Comparison of ENCODE assay signal across 8 cellular contexts in the genomic region with DNA sequence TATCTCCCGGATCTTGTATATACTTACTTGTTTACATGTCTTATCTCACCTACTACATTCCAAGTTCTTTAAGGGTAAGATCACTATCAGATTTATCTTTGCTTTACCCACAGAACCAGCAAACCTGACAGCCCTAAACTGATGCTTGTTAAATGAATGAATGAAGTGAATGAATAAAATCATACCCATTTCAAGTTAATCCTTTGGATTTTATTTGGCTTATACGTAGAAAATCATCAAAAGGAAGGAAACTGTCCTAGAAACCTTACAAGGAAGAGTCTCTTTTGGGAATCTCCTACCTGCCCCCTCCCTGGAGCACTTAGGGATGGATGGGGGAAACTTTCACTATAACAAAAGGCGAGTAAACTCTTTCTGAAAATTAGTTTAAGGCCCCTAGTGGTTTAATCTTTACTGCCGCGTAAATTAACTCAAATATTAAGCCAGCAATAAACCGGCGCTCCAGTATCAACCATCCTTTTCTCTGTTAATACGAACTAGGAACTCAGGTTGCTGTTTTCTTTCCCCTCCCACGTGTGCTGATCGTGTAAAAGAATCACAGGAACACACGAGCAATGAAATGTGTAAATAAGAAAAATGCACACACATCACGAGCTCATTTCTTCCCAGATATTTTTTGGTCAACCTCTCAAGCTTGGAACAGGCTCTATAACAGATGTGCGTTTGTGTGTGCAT. TPM values are rescaled to one million over a fixed set of nuclear protein-coding genes. Genes with fewer than 3 reads are reported as not detected.
DNase-seq lines count a peak whose midpoint lies in the region; ATAC-seq and TF ChIP-seq lines count a peak whose summit lies in the region.

No MANE protein-coding gene starts in this region.

- H3K4me1 ChIP-seq in iPS-18a (ENCODE audit: control insufficient read depth, low read depth, low read length) (peaks cover 22% of the 10 kb centered on the region), stomach (peaks cover 8 to 27% (median 18%) of the 10 kb centered on the region in 4 donors)

- POLR2A ChIA-PET in activated CD8-positive, alpha-beta T cell treated with anti-CD3 and anti-CD28 coated beads for 36 hours (lab: Charles Lee): interaction anchor here (0.8 kb wide), 1 partner anchor 35 kb away, joined by 4 read pairs; no protein-coding TSS in a partner anchor

- CTCF ChIA-PET in activated CD8-positive, alpha-beta T cell treated with anti-CD3 and anti-CD28 coated beads for 36 hours (lab: Charles Lee): no interaction called here

- no peak for TF ChIP-seq POLR2A in stomach (IDR thresholded peaks at IDR 0.05)

- H3K4me3 ChIP-seq in iPS-18a (ENCODE audit: low read length): peak overlapping the region; percentile 88
- peak overlapping the region; percentile 73 to 91 (median 81) for H3K4me3 ChIP-seq in stomach

- no peak for DNase-seq in activated T-cell treated with anti-CD3 and anti-CD28 coated beads, Interleukin-2, amount 50 U/mL, for 24 hours
- DNase-seq in activated T-cell treated with anti-CD3 and anti-CD28 coated beads, Interleukin-2, amount 50 U/mL, for 1 hour: no peak
- DNase-seq in activated CD8-positive, alpha-beta T cell treated with anti-CD3 and anti-CD28 coated beads for 36 hours: no peak
- DNase-seq in stomach (no peak), NCI-H2081 treated with DMSO at 0.1 percent for 48 hours (lab: John Stamatoyannopoulos, UW) (no peak)
- no peak for DNase-seq in stimulated activated CD4-positive, alpha-beta T cell treated with anti-CD3 and anti-CD28 coated beads, Interleukin-1b, Interleukin-23, amount 100 ng/mL, for 48 hours
- DNase-seq in stimulated activated CD4-positive, alpha-beta T cell treated with anti-CD3 and anti-CD28 coated beads, Interleukin-15, amount 100 ng/mL, for 24 hours: no peak

- peak overlapping the region; percentile 75 for H3K9ac ChIP-seq in iPS-18a (ENCODE audit: low read length)

- H3K27ac ChIP-seq in iPS-18a (ENCODE audit: low read length) (no peak overlapping the region), stomach (peak overlapping the region in 4 of 5 donors; percentile 92 to 98 (median 96))

- no peak for TF ChIP-seq EP300 in stomach (IDR thresholded peaks at IDR 0.05)

- H3K9me3 ChIP-seq in iPS-18a (ENCODE audit: control insufficient read depth, low read depth, low read length) (no peaks in the 10 kb centered on the region), stomach (no peaks in the 10 kb centered on the region)

- H3K4me3 Mint-ChIP-seq in activated T-cell treated with anti-CD3 and anti-CD28 coated beads, Interleukin-2, amount 50 U/mL, for 24 hours: peak overlapping the region; percentile 91
- H3K4me3 Mint-ChIP-seq in activated CD8-positive, alpha-beta T cell treated with anti-CD3 and anti-CD28 coated beads for 36 hours: peak overlapping the region; percentile 78

- H3K27me3 Mint-ChIP-seq in activated T-cell treated with anti-CD3 and anti-CD28 coated beads, Interleukin-2, amount 50 U/mL, for 24 hours: peaks cover 41% of the 10 kb centered on the region
- peaks cover 18% of the 10 kb centered on the region for H3K27me3 Mint-ChIP-seq in activated CD8-positive, alpha-beta T cell treated with anti-CD3 and anti-CD28 coated beads for 36 hours

- H3K9me3 Mint-ChIP-seq in activated T-cell treated with anti-CD3 and anti-CD28 coated beads, Interleukin-2, amount 50 U/mL, for 24 hours: no peaks in the 10 kb centered on the region
- H3K9me3 Mint-ChIP-seq in activated CD8-positive, alpha-beta T cell treated with anti-CD3 and anti-CD28 coated beads for 36 hours: no peaks in the 10 kb centered on the region

- no peak for ATAC-seq in activated CD8-positive, alpha-beta T cell treated with anti-CD3 and anti-CD28 coated beads for 36 hours

- peak; percentile 33 for TF ChIP-seq CTCF in activated CD8-positive, alpha-beta T cell treated with anti-CD3 and anti-CD28 coated beads for 36 hours (IDR thresholded peaks at IDR 0.05)
- peak in 1 of 7 experiments; percentile 10 for TF ChIP-seq CTCF in stomach (IDR thresholded peaks at IDR 0.05)

- H3K4me1 Mint-ChIP-seq in activated T-cell treated with anti-CD3 and anti-CD28 coated beads, Interleukin-2, amount 50 U/mL, for 24 hours (ENCODE audit: low read depth): peaks cover 27% of the 10 kb centered on the region
- peaks cover 11% of the 10 kb centered on the region for H3K4me1 Mint-ChIP-seq in activated CD8-positive, alpha-beta T cell treated with anti-CD3 and anti-CD28 coated beads for 36 hours (ENCODE audit: low read depth)

- WGBS in stomach, 5 donors: 4 to 11% (median 5%) methylated on average over 13 of the region's 13 CpGs

- peaks cover 12% of the 10 kb centered on the region for H3K36me3 Mint-ChIP-seq in activated T-cell treated with anti-CD3 and anti-CD28 coated beads, Interleukin-2, amount 50 U/mL, for 24 hours (ENCODE audit: low read depth)
- no peaks in the 10 kb centered on the region for H3K36me3 Mint-ChIP-seq in activated CD8-positive, alpha-beta T cell treated with anti-CD3 and anti-CD28 coated beads for 36 hours (ENCODE audit: low read depth)

- no peaks in the 10 kb centered on the region for H3K36me3 ChIP-seq in iPS-18a (ENCODE audit: control insufficient read depth, low read depth, low read length)
- peaks cover 0 to 3% (median 0%) of the 10 kb centered on the region in 4 donors for H3K36me3 ChIP-seq in stomach

- intact Hi-C loops in activated CD8-positive, alpha-beta T cell treated with anti-CD3 and anti-CD28 coated beads for 36 hours (cut with micrococcal nuclease): no loop called here
- intact Hi-C loops in stomach (cut with DNase I; ENCODE audit: low total_unique reads): no loop called here

- no peak overlapping the region for H3K27ac Mint-ChIP-seq in activated T-cell treated with anti-CD3 and anti-CD28 coated beads, Interleukin-2, amount 50 U/mL, for 24 hours
- H3K27ac Mint-ChIP-seq in activated CD8-positive, alpha-beta T cell treated with anti-CD3 and anti-CD28 coated beads for 36 hours: peak overlapping the region; percentile 26

- peaks cover 35% of the 10 kb centered on the region for H3K27me3 ChIP-seq in iPS-18a (ENCODE audit: control insufficient read depth, insufficient read depth, low read length)
- no peaks in the 10 kb centered on the region for H3K27me3 ChIP-seq in stomach

RNA-seq across cellular contexts. Expression of a gene that starts 1.2 kb away (rescaled TPM):
- 10 to 100 TPM; 53.9 to 58.5 TPM for total RNA-seq in activated CD8-positive, alpha-beta T cell treated with anti-CD3 and anti-CD28 coated beads for 36 hours
- total RNA-seq in stomach: 100 to 1,000 TPM in 4 of 5 donors, 10 to 100 TPM in 1; 60.3 to 218 (median 190) TPM
- polyA plus RNA-seq in stomach: 10 to 100 TPM in 2 of 3 donors, 1 to 10 TPM in 1; 5.4 to 16.0 (median 12.0) TPM
